Comparison of ENCODE assay signal across 17 cellular contexts in the genomic region with DNA sequence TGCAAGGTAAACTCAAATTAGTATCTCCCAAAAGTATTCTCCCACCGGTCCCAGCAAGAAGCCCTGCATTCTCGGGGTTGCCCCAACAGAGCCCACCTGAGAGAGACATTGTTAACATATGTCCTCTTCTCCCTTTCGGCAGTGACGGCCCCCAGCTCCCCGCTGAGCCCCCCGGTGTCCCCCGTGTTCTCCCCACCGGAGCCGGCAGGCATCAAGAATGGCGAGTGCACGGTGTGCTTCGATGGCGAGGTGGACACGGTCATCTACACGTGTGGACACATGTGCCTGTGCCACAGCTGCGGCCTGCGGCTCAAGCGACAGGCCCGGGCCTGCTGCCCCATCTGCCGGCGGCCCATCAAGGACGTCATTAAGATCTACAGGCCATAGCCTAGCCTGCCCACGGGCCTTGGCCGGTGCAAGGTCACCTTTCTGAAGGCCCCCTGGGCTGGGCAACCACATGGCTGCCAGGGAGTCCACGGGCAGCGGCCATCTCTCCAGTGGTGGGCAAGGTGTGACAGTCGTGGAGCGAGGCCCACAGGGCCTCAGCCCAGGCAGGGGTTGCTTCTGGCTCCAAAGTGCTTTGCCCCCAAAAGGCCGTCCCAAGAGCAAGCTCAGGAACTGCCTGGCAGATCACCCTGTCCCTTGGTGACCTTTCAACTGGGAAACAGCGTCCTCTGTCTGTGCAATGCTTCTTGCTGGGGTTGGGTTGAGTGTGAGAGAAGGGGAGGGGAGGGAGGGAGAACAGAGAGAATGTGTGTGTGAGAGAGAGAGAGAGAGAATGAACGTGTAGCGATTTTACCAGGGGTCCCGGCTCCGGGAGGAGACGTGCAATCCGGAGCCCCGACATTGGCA. TPM values are rescaled to one million over a fixed set of nuclear protein-coding genes. Genes with fewer than 3 reads are reported as not detected.
DNase-seq lines count a peak whose midpoint lies in the region; ATAC-seq and TF ChIP-seq lines count a peak whose summit lies in the region.
"Had no signal": no experiment of that assay in that cellular context is flagged by ENCODE, and none has a peak within 500 bp of the region (broad histone marks: within the 10 kb centered on the region; RNA-seq: fewer than 3 reads in every experiment).

No MANE protein-coding gene starts in this region.

- H2AFZ ChIP-seq in osteoblast (ENCODE audit: low read length), result no peak overlapping the region

- H3K4me3 ChIP-seq in cardiac muscle cell, result no peak overlapping the region
- H3K4me3 ChIP-seq in right atrium auricular region, result no peak overlapping the region
- no peak overlapping the region for H3K4me3 ChIP-seq in osteoblast (ENCODE audit: insufficient read depth, low read length)
- no peak overlapping the region for H3K4me3 ChIP-seq in transverse colon

- H3K27me3 ChIP-seq in cardiac muscle cell (peaks cover 9% of the 10 kb centered on the region), right atrium auricular region (no peaks in the 10 kb centered on the region), osteoblast (ENCODE audit: insufficient read depth, low read length) (no peaks in the 10 kb centered on the region), transverse colon (no peaks in the 10 kb centered on the region)

- in situ Hi-C loops in transverse colon (cut with MboI; ENCODE audit: low pct_ligation_motif_present in 1 of 4, low pct_unique_long_range_greater_than_20kb in 1 of 4, low sequenced_read_pairs in 3 of 4), result no loop called here

- peaks cover 6% of the 10 kb centered on the region for H3K36me3 Mint-ChIP-seq in dendritic cell treated with granulocyte-macrophage colony-stimulating factor and Interleukin-4, amounts not matched to agents 40 ng/mL and 50 ng/mL, for 4 days (ENCODE audit: low read depth)

- peak overlapping the region; percentile 82 for H3K27ac Mint-ChIP-seq in dendritic cell treated with granulocyte-macrophage colony-stimulating factor and Interleukin-4, amounts not matched to agents 40 ng/mL and 50 ng/mL, for 4 days

- H3K4me2 ChIP-seq in osteoblast (ENCODE audit: insufficient read depth, low read length), result no peak overlapping the region

- no peak for ATAC-seq in HG02840 (IDR thresholded peaks at IDR 0.05; ENCODE audit: low FRiP score, unreplicated experiment)

- H3K9me3 Mint-ChIP-seq in dendritic cell treated with granulocyte-macrophage colony-stimulating factor and Interleukin-4, amounts not matched to agents 40 ng/mL and 50 ng/mL, for 4 days, result peaks cover 8% of the 10 kb centered on the region

- TF ChIP-seq POLR2A in transverse colon (IDR thresholded peaks at IDR 0.05), result no peak

- no peaks in the 10 kb centered on the region for H4K20me1 ChIP-seq in osteoblast (ENCODE audit: insufficient read depth, low read length)

- intact Hi-C loops in dendritic cell treated with granulocyte-macrophage colony-stimulating factor and Interleukin-4, amounts not matched to agents 40 ng/mL and 50 ng/mL, for 4 days (cut with micrococcal nuclease), result no loop called here
- intact Hi-C loops in transverse colon (cut with DNase I; ENCODE audit: low total_unique reads), result loop anchor here (5.0 kb wide), 1 partner anchor 39 kb away; no protein-coding TSS in a partner anchor

- TF ChIP-seq CTCF in cardiac muscle cell (IDR thresholded peaks at IDR 0.05; ENCODE audit: low read depth, low read length), result no peak
- no peak for TF ChIP-seq CTCF in right atrium auricular region (IDR thresholded peaks at IDR 0.05)
- no peak for TF ChIP-seq CTCF in osteoblast (IDR thresholded peaks at IDR 0.05; ENCODE audit: extremely low read depth, low read depth, low read length)
- no peak for TF ChIP-seq CTCF in transverse colon (IDR thresholded peaks at IDR 0.05)

- no peaks in the 10 kb centered on the region for H3K79me2 ChIP-seq in osteoblast (ENCODE audit: insufficient read depth, low read length)

- no peak overlapping the region for H3K4me3 Mint-ChIP-seq in dendritic cell treated with granulocyte-macrophage colony-stimulating factor and Interleukin-4, amounts not matched to agents 40 ng/mL and 50 ng/mL, for 4 days

- peaks cover 43% of the 10 kb centered on the region for H3K4me1 Mint-ChIP-seq in dendritic cell treated with granulocyte-macrophage colony-stimulating factor and Interleukin-4, amounts not matched to agents 40 ng/mL and 50 ng/mL, for 4 days (ENCODE audit: low read depth)

- 89 to 97% methylated on average over 6 to 37 of the region's 37 CpGs for WGBS in transverse colon (ENCODE audit: low coverage in 1 of 2), 2 donors

- H3K27me3 Mint-ChIP-seq in dendritic cell treated with granulocyte-macrophage colony-stimulating factor and Interleukin-4, amounts not matched to agents 40 ng/mL and 50 ng/mL, for 4 days, result peaks cover 6% of the 10 kb centered on the region

- peak overlapping the region; percentile 99 for H3K27ac ChIP-seq in cardiac muscle cell
- peak overlapping the region in 1 of 2 donors; percentile 21 for H3K27ac ChIP-seq in right atrium auricular region
- H3K27ac ChIP-seq in osteoblast (ENCODE audit: low read depth, low read length), result no peak overlapping the region
- H3K27ac ChIP-seq in transverse colon, result peak overlapping the region; percentile 37 to 83 (median 70)

- TF ChIP-seq EP300 in transverse colon (IDR thresholded peaks at IDR 0.05; ENCODE audit: low read depth), result no peak

- no peaks in the 10 kb centered on the region for H3K9me3 ChIP-seq in cardiac muscle cell (ENCODE audit: low read depth)
- H3K9me3 ChIP-seq in right atrium auricular region, result no peaks in the 10 kb centered on the region
- no peaks in the 10 kb centered on the region for H3K9me3 ChIP-seq in osteoblast (ENCODE audit: low read depth, low read length)
- no peaks in the 10 kb centered on the region for H3K9me3 ChIP-seq in transverse colon

- peaks cover 12% of the 10 kb centered on the region for H3K4me1 ChIP-seq in cardiac muscle cell (ENCODE audit: low read depth)
- peaks cover 0 to 56% of the 10 kb centered on the region in 2 donors for H3K4me1 ChIP-seq in right atrium auricular region
- no peaks in the 10 kb centered on the region for H3K4me1 ChIP-seq in osteoblast (ENCODE audit: insufficient read depth, low read length)
- H3K4me1 ChIP-seq in transverse colon, result peaks cover 21 to 31% (median 25%) of the 10 kb centered on the region in 4 donors

- DNase-seq in cardiac muscle cell (ENCODE audit: low read depth in 1 of 2, low spot score in 1 of 2), result no peak
- no peak for DNase-seq in right atrium auricular region (ENCODE audit: low spot score)
- DNase-seq in osteoblast (ENCODE audit: insufficient read length, low spot score, missing footprints), result peak; percentile 82
- DNase-seq in transverse colon, result no peak
- DNase-seq in NCI-H526 (lab: John Stamatoyannopoulos, UW), result no peak
- no peak for DNase-seq in activated CD4-positive, alpha-beta T cell treated with anti-CD3 and anti-CD28 coated beads for 1 hour
- DNase-seq: 8988T, COR-L47, DMS153, MV-4-11, NCI-H1417 treated with DMSO at 0.1 percent for 48 hours, NCI-H2029 treated with DMSO at 0.1 percent for 48 hours, NCI-H524, OCI-M1, RPMI8226 had no signal

- H3K36me3 ChIP-seq in cardiac muscle cell (no peaks in the 10 kb centered on the region), right atrium auricular region (peaks cover 34% of the 10 kb centered on the region), osteoblast (ENCODE audit: insufficient read depth, low read length) (no peaks in the 10 kb centered on the region), transverse colon (no peaks in the 10 kb centered on the region)

RNA-seq across cellular contexts. Expression of gene NEURL1B, which starts 45.7 kb away (rescaled TPM):
- total RNA-seq in cardiac muscle cell (32.7 and 55.8 TPM in 2 replicates), right atrium auricular region (10 to 100 TPM; 17.9 to 22.4 TPM), osteoblast (0.29 and 0.36 TPM in 2 replicates), transverse colon (100 to 1,000 TPM in 2 of 4 donors, 10 to 100 TPM in 2; 74.6 to 168 (median 94.5) TPM)
- 4.6 and 7.6 TPM in 2 replicates for polyA plus RNA-seq in cardiac muscle cell

Comparison
In these comparisons a context has a peak if more than half of its experiments do, and no peak if none do; other contexts are left out.
1. RNA of gene NEURL1B, which starts 45.7 kb away (total RNA-seq): 74.6 to 168 TPM in transverse colon, 32.7 to 55.8 TPM in cardiac muscle cell and 17.9 to 22.4 TPM in right atrium auricular region; 0.29 to 0.36 TPM in osteoblast; every median in the first group is over 10 times any median in the second.